ENCODE assay signal across 8 cellular contexts in genomic region chrX:40083979-40084359, GRCh38. TPM values are rescaled to one million over a fixed set of nuclear protein-coding genes. Genes with fewer than 3 reads are reported as not detected.
A peak's percentile ranks its signal among the peaks of the same experiment; 100 is the strongest.
DNase-seq lines count a peak whose midpoint lies in the region; ATAC-seq and TF ChIP-seq lines count a peak whose summit lies in the region.

No MANE protein-coding gene starts in this region.

- H3K27ac ChIP-seq in Panc1 (ENCODE audit: low read length), result peak overlapping the region; percentile 39; the same call in 1 of the 2 replicates

- POLR2A ChIA-PET in Panc1 (lab: Charles Lee), result no interaction called here

- CTCF ChIA-PET in Panc1 (lab: Charles Lee), result no interaction called here

- TF ChIP-seq CTCF in Panc1 (IDR thresholded peaks at IDR 0.05) (no peak), epithelial cell of esophagus (IDR thresholded peaks at IDR 0.05; ENCODE audit: insufficient read depth, low read depth, low read length, missing control alignments) (no peak), osteocyte (IDR thresholded peaks at IDR 0.05) (no peak)

- H3K4me3 Mint-ChIP-seq in osteocyte (ENCODE audit: unreplicated experiment), result peak overlapping the region; percentile 60

- DNase-seq in CD1c-positive myeloid dendritic cell (ENCODE audit: extremely low spot score), result peak; percentile 5
- no peak for DNase-seq in Panc1 (ENCODE audit: low read depth, low spot score)
- no peak for DNase-seq in epithelial cell of esophagus (ENCODE audit: low read depth)
- DNase-seq in osteocyte (ENCODE audit: extremely low spot score, unreplicated experiment), result no peak
- no peak for DNase-seq in stimulated activated naive CD4-positive, alpha-beta T cell treated with Interleukin-2 at 50 U/mL for 16 hours (lab: John Stamatoyannopoulos, UW)

- peaks cover 71% of the 10 kb centered on the region for H3K4me1 Mint-ChIP-seq in osteocyte (ENCODE audit: unreplicated experiment)

- BruUV-seq in Panc1 (replicated peaks; lab: Mats Ljungman, UMichigan), result no TSS peak

- in situ Hi-C loops in Panc1 (cut with HindIII; ENCODE audit: low pct_unique_long_range_greater_than_20kb, low sequenced_read_pairs), result no loop called here

- H3K36me3 Mint-ChIP-seq in osteocyte (ENCODE audit: unreplicated experiment), result no peaks in the 10 kb centered on the region

- intact Hi-C loops in Panc1 (cut with micrococcal nuclease; ENCODE audit: unreplicated experiment), result loop anchor here (10.0 kb wide), 1 partner anchor 269 kb away; no protein-coding TSS in a partner anchor

- H3K27ac Mint-ChIP-seq in osteocyte (ENCODE audit: unreplicated experiment), result peak overlapping the region; percentile 56

- H3K9me3 ChIP-seq in Panc1 (ENCODE audit: control insufficient read depth, insufficient read depth, low read depth, low read length), result no peaks in the 10 kb centered on the region

- H3K27me3 Mint-ChIP-seq in osteocyte (ENCODE audit: unreplicated experiment), result no peaks in the 10 kb centered on the region

- H3K4me1 ChIP-seq in Panc1 (ENCODE audit: control insufficient read depth, insufficient read depth, low read length), result peaks cover 47% of the 10 kb centered on the region

- H3K9me3 Mint-ChIP-seq in osteocyte (ENCODE audit: unreplicated experiment), result no peaks in the 10 kb centered on the region

- no peaks in the 10 kb centered on the region for H3K36me3 ChIP-seq in Panc1 (ENCODE audit: control insufficient read depth, insufficient read depth, low read length)

- peak overlapping the region; percentile 3 to 16; a peak in 1 of 4 replicates for H3K4me3 ChIP-seq in Panc1 (ENCODE audit: low read depth in 2 of 2, low read length in 2 of 2)
- peak overlapping the region; percentile 30 for H3K4me3 ChIP-seq in epithelial cell of esophagus (ENCODE audit: low read length)

- no peaks in the 10 kb centered on the region for H3K27me3 ChIP-seq in Panc1 (ENCODE audit: control insufficient read depth, insufficient read depth, low read length)

- ATAC-seq in Panc1, result no peak
- no peak for ATAC-seq in HG03378 (IDR thresholded peaks at IDR 0.05; ENCODE audit: unreplicated experiment)
- no peak for ATAC-seq in GM19351 (IDR thresholded peaks at IDR 0.05; ENCODE audit: unreplicated experiment)
- no peak for ATAC-seq in GM21723 (IDR thresholded peaks at IDR 0.05; ENCODE audit: unreplicated experiment)

RNA-seq across cellular contexts. Expression of gene BCOR, which starts 13.8 kb away (rescaled TPM):
- 48.3 TPM for total RNA-seq in Panc1 (2021; ENCODE audit: unreplicated experiment)
- 33.8 TPM for polyA plus RNA-seq in Panc1 (2012; ENCODE audit: insufficient read length)
- 24.1 and 24.8 TPM in 2 replicates for total RNA-seq in osteocyte
